In the genomic region with DNA sequence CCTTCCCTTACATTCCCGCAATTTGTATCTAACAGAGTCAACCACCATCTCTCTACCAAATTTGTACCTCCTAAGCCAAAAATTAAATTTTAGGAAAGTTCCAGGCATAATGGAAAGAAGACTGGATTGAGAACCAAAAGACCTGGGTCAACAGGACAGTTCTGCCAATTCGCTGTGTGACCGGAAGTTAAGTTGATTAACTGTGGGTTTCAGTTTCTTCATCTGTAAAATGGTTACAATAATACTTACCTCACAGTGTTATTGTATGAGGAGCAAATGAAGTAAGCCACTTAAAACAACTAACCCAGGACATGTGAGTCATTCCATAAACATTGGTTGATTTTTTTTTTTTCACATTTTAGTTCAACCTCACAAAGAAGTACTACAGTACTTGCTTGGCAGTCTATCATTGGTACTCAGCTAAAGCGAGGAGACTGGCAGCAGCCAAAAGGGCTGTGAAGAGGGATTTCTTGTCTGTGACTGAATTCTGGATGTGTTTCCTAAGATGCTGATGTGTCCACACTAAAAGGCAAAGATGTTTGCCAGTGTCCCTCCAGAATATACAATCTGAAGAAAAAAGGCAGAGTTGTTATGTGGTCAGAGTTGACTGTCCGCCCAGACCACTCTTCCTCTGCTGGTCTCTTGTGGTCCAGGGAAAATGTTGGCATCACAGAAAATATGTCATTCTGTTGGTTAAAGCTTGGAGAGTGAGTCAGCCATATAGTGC, we compare ENCODE assay signal across 13 cellular contexts.
DNase-seq lines count a peak whose midpoint lies in the region; ATAC-seq and TF ChIP-seq lines count a peak whose summit lies in the region.
"Had no signal": no experiment of that assay in that cellular context is flagged by ENCODE, and none has a peak within 500 bp of the region (broad histone marks: within the 10 kb centered on the region; RNA-seq: fewer than 3 reads in every experiment).

No MANE protein-coding gene starts in this region.

- H3K4me3 ChIP-seq in astrocyte of the cerebellum (ENCODE audit: low read depth, low read length): no peak overlapping the region

- no peak for ATAC-seq in GM19452 (IDR thresholded peaks at IDR 0.05; ENCODE audit: unreplicated experiment)
- no peak for ATAC-seq in HG02938 (IDR thresholded peaks at IDR 0.05; ENCODE audit: unreplicated experiment)
- ATAC-seq: sciatic nerve had no signal

- in situ Hi-C loops in ACHN (cut with HindIII; ENCODE audit: low pct_ligation_motif_present, low pct_unique_long_range_greater_than_20kb, low sequenced_read_pairs): no loop called here
- in situ Hi-C loops in astrocyte of the cerebellum (cut with HindIII; ENCODE audit: low sequenced_read_pairs): no loop called here

- no peak for TF ChIP-seq CTCF in astrocyte of the cerebellum (IDR thresholded peaks at IDR 0.05; ENCODE audit: low read depth, low read length, missing control alignments)

- DNase-seq in ACHN: peak; percentile 40
- DNase-seq in HK-2 (ENCODE audit: unreplicated experiment): peak; percentile 5
- peak; percentile 95 for DNase-seq in astrocyte of the cerebellum (ENCODE audit: low read depth)
- DNase-seq in iris pigment epithelial cell (ENCODE audit: low read depth): peak; percentile 82
- DNase-seq in NCI-H1930 (lab: John Stamatoyannopoulos, UW): no peak
- DNase-seq in T-helper 1 cell: no peak
- DNase-seq: DMS79 treated with DMSO at 0.1 percent for 48 hours, islet precursor cell, SHP77 treated with DMSO at 0.1 percent for 48 hours, WERI-Rb-1 had no signal

Comparison
In these comparisons a context has a peak if more than half of its experiments do, and no peak if none do; other contexts are left out.
1. DNase-seq: peak in ACHN (single experiment), HK-2 (single experiment), astrocyte of the cerebellum (single experiment) and iris pigment epithelial cell (single experiment); none in NCI-H1930 (0 of 2) and T-helper 1 cell (0 of 5).